1 cellular context compared by ENCODE assay signal in genomic region chr18:79401494-79402208, GRCh38.
TF ChIP-seq lines count a peak whose summit lies in the region.

No MANE protein-coding gene starts in this region.

TF ChIP-seq in HepG2, 621 proteins besides CTCF, POLR2A, EP300 and RAD21:
- TF ChIP-seq EZH2 (conservative IDR thresholded peaks at IDR 0.05; ENCODE audit: low read depth, low read length) (0 out of 2 replicates have a peak, but pooled peaks have one; percentile 61), MNT (IDR thresholded peaks at IDR 0.05) (peak; percentile 65)
- TF ChIP-seq, protein P1, sequence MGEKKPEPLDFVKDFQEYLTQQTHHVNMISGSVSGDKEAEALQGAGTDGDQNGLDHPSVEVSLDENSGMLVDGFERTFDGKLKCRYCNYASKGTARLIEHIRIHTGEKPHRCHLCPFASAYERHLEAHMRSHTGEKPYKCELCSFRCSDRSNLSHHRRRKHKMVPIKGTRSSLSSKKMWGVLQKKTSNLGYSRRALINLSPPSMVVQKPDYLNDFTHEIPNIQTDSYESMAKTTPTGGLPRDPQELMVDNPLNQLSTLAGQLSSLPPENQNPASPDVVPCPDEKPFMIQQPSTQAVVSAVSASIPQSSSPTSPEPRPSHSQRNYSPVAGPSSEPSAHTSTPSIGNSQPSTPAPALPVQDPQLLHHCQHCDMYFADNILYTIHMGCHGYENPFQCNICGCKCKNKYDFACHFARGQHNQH (CRISPR knock-in tag; IDR thresholded peaks at IDR 0.05): no peak
